23 cellular contexts compared by ENCODE assay signal in genomic region chr15:52505141-52505540, GRCh38. TPM values are rescaled to one million over a fixed set of nuclear protein-coding genes. Genes with fewer than 3 reads are reported as not detected.
A peak's percentile ranks its signal among the peaks of the same experiment; 100 is the strongest.
DNase-seq lines count a peak whose midpoint lies in the region; ATAC-seq and TF ChIP-seq lines count a peak whose summit lies in the region.
"Had no signal": no experiment of that assay in that cellular context is flagged by ENCODE, and none has a peak within 500 bp of the region (broad histone marks: within the 10 kb centered on the region; RNA-seq: fewer than 3 reads in every experiment).

No MANE protein-coding gene starts in this region.

- intact Hi-C loops in CD4-positive, alpha-beta memory T cell (cut with micrococcal nuclease): no loop called here
- intact Hi-C loops in lower lobe of right lung (cut with DNase I): no loop called here

- TF ChIP-seq CTCF in lower lobe of right lung (IDR thresholded peaks at IDR 0.05) (no peak), endothelial cell (IDR thresholded peaks at IDR 0.05; ENCODE audit: unreplicated experiment) (no peak)

- POLR2A ChIA-PET in CD4-positive, alpha-beta memory T cell (lab: Charles Lee; ENCODE audit: partially characterized antibody): interaction anchor here (1.1 to 1.7 kb wide), 3 partner anchors 23 to 25 kb away, joined by 3 to 9 read pairs (median 4); partner anchors contain the start of gene MYO5A

- H3K4me3 Mint-ChIP-seq in CD4-positive, alpha-beta memory T cell: no peak overlapping the region
- no peak overlapping the region for H3K4me3 Mint-ChIP-seq in activated T-helper 17 cell treated with anti-CD3 and anti-CD28 coated beads, Interleukin-2, amount 50 U/mL, for 72 hours
- H3K4me3 Mint-ChIP-seq in endothelial cell (ENCODE audit: unreplicated experiment): no peak overlapping the region
- H3K4me3 Mint-ChIP-seq: activated naive CD8-positive, alpha-beta T cell treated with anti-CD3 and anti-CD28 coated beads, Interleukin-2, amount 50 U/mL, for 24 hours; CD8-positive, alpha-beta T cell; endodermal cell; nephron; T-helper 1 cell treated with Interleukin-12 subunit alpha and Interleukin-12 subunit beta and Interleukin-4 antibody, amounts not matched to agents 30 μg/mL and 1 μg/mL, for 36 hours had no signal

- ATAC-seq in activated T-helper 17 cell treated with anti-CD3 and anti-CD28 coated beads, Interleukin-2, amount 50 U/mL, for 72 hours (replicated peaks): no peak
- no peak for ATAC-seq in lower lobe of right lung
- ATAC-seq: activated naive CD8-positive, alpha-beta T cell treated with anti-CD3 and anti-CD28 coated beads, Interleukin-2, amount 50 U/mL, for 24 hours; CD8-positive, alpha-beta T cell; heart left ventricle; left lung had no signal

- no peaks in the 10 kb centered on the region for H3K9me3 ChIP-seq in CD4-positive, alpha-beta memory T cell (ENCODE audit: control insufficient read depth in 1 of 2, low read length in 2 of 2)
- H3K9me3 ChIP-seq in lower lobe of right lung: no peaks in the 10 kb centered on the region
- H3K9me3 ChIP-seq: heart left ventricle, left lung, SJCRH30, testis had no signal

- H3K4me3 ChIP-seq in CD4-positive, alpha-beta memory T cell (ENCODE audit: low read length in 2 of 2): no peak overlapping the region
- H3K4me3 ChIP-seq in lower lobe of right lung: no peak overlapping the region
- H3K4me3 ChIP-seq: heart left ventricle, left lung, SJCRH30, testis had no signal

- no peak overlapping the region for H3K27ac ChIP-seq in CD4-positive, alpha-beta memory T cell (ENCODE audit: low read depth, low read length)
- H3K27ac ChIP-seq in lower lobe of right lung: no peak overlapping the region
- H3K27ac ChIP-seq: left lung, parathyroid adenoma, SJCRH30, testis had no signal

- peaks cover 38% of the 10 kb centered on the region for H3K4me1 ChIP-seq in CD4-positive, alpha-beta memory T cell (ENCODE audit: insufficient read depth, low read length)
- peaks cover 5% of the 10 kb centered on the region for H3K4me1 ChIP-seq in lower lobe of right lung
- H3K4me1 ChIP-seq: parathyroid adenoma, SJCRH30, testis had no signal

- H3K27ac Mint-ChIP-seq in CD4-positive, alpha-beta memory T cell: peak overlapping the region in 4 of 7 donors; percentile 0 to 62 (median 3)
- H3K27ac Mint-ChIP-seq in activated T-helper 17 cell treated with anti-CD3 and anti-CD28 coated beads, Interleukin-2, amount 50 U/mL, for 72 hours: peak overlapping the region; percentile 16
- H3K27ac Mint-ChIP-seq in endothelial cell (ENCODE audit: unreplicated experiment): no peak overlapping the region
- H3K27ac Mint-ChIP-seq: activated naive CD8-positive, alpha-beta T cell treated with anti-CD3 and anti-CD28 coated beads, Interleukin-2, amount 50 U/mL, for 24 hours; CD8-positive, alpha-beta T cell; endodermal cell; nephron; T-helper 1 cell treated with Interleukin-12 subunit alpha and Interleukin-12 subunit beta and Interleukin-4 antibody, amounts not matched to agents 30 μg/mL and 1 μg/mL, for 36 hours had no signal

- H3K27me3 Mint-ChIP-seq in CD4-positive, alpha-beta memory T cell: no peaks in the 10 kb centered on the region
- no peaks in the 10 kb centered on the region for H3K27me3 Mint-ChIP-seq in activated T-helper 17 cell treated with anti-CD3 and anti-CD28 coated beads, Interleukin-2, amount 50 U/mL, for 72 hours
- no peaks in the 10 kb centered on the region for H3K27me3 Mint-ChIP-seq in endothelial cell (ENCODE audit: unreplicated experiment)
- H3K27me3 Mint-ChIP-seq: activated naive CD8-positive, alpha-beta T cell treated with anti-CD3 and anti-CD28 coated beads, Interleukin-2, amount 50 U/mL, for 24 hours; IgD-negative memory B cell had no signal

- H3K9me3 Mint-ChIP-seq in CD4-positive, alpha-beta memory T cell: no peaks in the 10 kb centered on the region
- no peaks in the 10 kb centered on the region for H3K9me3 Mint-ChIP-seq in activated T-helper 17 cell treated with anti-CD3 and anti-CD28 coated beads, Interleukin-2, amount 50 U/mL, for 72 hours
- no peaks in the 10 kb centered on the region for H3K9me3 Mint-ChIP-seq in endothelial cell (ENCODE audit: unreplicated experiment)
- H3K9me3 Mint-ChIP-seq: activated naive CD8-positive, alpha-beta T cell treated with anti-CD3 and anti-CD28 coated beads, Interleukin-2, amount 50 U/mL, for 24 hours; CD8-positive, alpha-beta T cell; endodermal cell; IgD-negative memory B cell; nephron; T-helper 1 cell treated with Interleukin-12 subunit alpha and Interleukin-12 subunit beta and Interleukin-4 antibody, amounts not matched to agents 30 μg/mL and 1 μg/mL, for 36 hours had no signal

- CTCF ChIA-PET in CD4-positive, alpha-beta memory T cell (lab: Charles Lee; ENCODE audit: partially characterized antibody): no interaction called here

- H3K36me3 Mint-ChIP-seq in CD4-positive, alpha-beta memory T cell: peaks cover 0 to 3% of the 10 kb centered on the region in 2 donors
- peaks cover 6% of the 10 kb centered on the region for H3K36me3 Mint-ChIP-seq in activated T-helper 17 cell treated with anti-CD3 and anti-CD28 coated beads, Interleukin-2, amount 50 U/mL, for 72 hours (ENCODE audit: low read depth)
- no peaks in the 10 kb centered on the region for H3K36me3 Mint-ChIP-seq in endothelial cell (ENCODE audit: low read depth, unreplicated experiment)
- H3K36me3 Mint-ChIP-seq: CD8-positive, alpha-beta T cell had no signal

- peaks cover 39 to 59% (median 47%) of the 10 kb centered on the region in 4 donors for H3K4me1 Mint-ChIP-seq in CD4-positive, alpha-beta memory T cell
- peaks cover 41% of the 10 kb centered on the region for H3K4me1 Mint-ChIP-seq in activated T-helper 17 cell treated with anti-CD3 and anti-CD28 coated beads, Interleukin-2, amount 50 U/mL, for 72 hours
- H3K4me1 Mint-ChIP-seq in endothelial cell (ENCODE audit: unreplicated experiment): no peaks in the 10 kb centered on the region
- H3K4me1 Mint-ChIP-seq: endodermal cell had no signal

- no peaks in the 10 kb centered on the region for H3K36me3 ChIP-seq in CD4-positive, alpha-beta memory T cell (ENCODE audit: insufficient read depth, low read length)
- H3K36me3 ChIP-seq in lower lobe of right lung: no peaks in the 10 kb centered on the region
- H3K36me3 ChIP-seq: heart left ventricle, left lung, SJCRH30 had no signal

- no peaks in the 10 kb centered on the region for H3K27me3 ChIP-seq in CD4-positive, alpha-beta memory T cell (ENCODE audit: insufficient read depth, low read length)
- no peaks in the 10 kb centered on the region for H3K27me3 ChIP-seq in lower lobe of right lung (ENCODE audit: low read depth)
- H3K27me3 ChIP-seq: heart left ventricle, left lung, SJCRH30, testis had no signal

- DNase-seq in CD4-positive, alpha-beta memory T cell: no peak
- peak; percentile 38 for DNase-seq in NOMO-1 treated with dmso at 0.1 percent for 144 hours (lab: John Stamatoyannopoulos, UW; ENCODE audit: unreplicated experiment)
- DNase-seq in lower lobe of right lung: peak; percentile 69
- no peak for DNase-seq in stimulated activated CD4-positive, alpha-beta T cell treated with anti-CD3 and anti-CD28 coated beads, Interleukin-4, amount 100 ng/mL, for 4 hours
- no peak for DNase-seq in endothelial cell (ENCODE audit: low spot score)
- DNase-seq in retina: no peak
- DNase-seq: activated CD4-positive, alpha-beta T cell treated with anti-CD3 and anti-CD28 coated beads, Interleukin-2, amount 50 U/mL, for 4 hours; activated CD8-positive, alpha-beta memory T cell treated with anti-CD3 and anti-CD28 coated beads, Interleukin-2, amount 50 U/mL, for 4 hours; activated effector memory CD4-positive, alpha-beta T cell treated with Interleukin-2 at 50 U/mL for 16 hours; activated naive CD8-positive, alpha-beta T cell treated with anti-CD3 and anti-CD28 coated beads, Interleukin-2, amount 50 U/mL, for 24 hours; CD8-positive, alpha-beta T cell; endodermal cell; left lung; NCI-H1436 treated with DMSO at 0.1 percent for 48 hours; NCI-H510A; SJCRH30; testis had no signal

RNA-seq across cellular contexts. Expression of gene MYO5A, which starts 23.5 kb away (rescaled TPM):
- 10 to 100 TPM; 36.6 to 43.9 TPM for total RNA-seq in CD4-positive, alpha-beta memory T cell
- polyA plus RNA-seq in CD4-positive, alpha-beta memory T cell: 10 to 100 TPM in 1 of 2 donors, 1 to 10 TPM in 1; 3.6 to 14.5 TPM
- 10 to 100 TPM; 33.1 to 59.3 TPM for total RNA-seq in activated T-helper 17 cell treated with anti-CD3 and anti-CD28 coated beads, Interleukin-2, amount 50 U/mL, for 72 hours
- total RNA-seq in lower lobe of right lung (36.1 TPM), endothelial cell (ENCODE audit: unreplicated experiment) (9.1 TPM)

Comparison
In these comparisons a context has a peak if more than half of its experiments do, and no peak if none do; other contexts are left out.
1. DNase-seq: peak in NOMO-1 treated with dmso at 0.1 percent for 144 hours (single experiment) and lower lobe of right lung (single experiment); none in CD4-positive, alpha-beta memory T cell (0 of 5), stimulated activated CD4-positive, alpha-beta T cell treated with anti-CD3 and anti-CD28 coated beads, Interleukin-4, amount 100 ng/mL, for 4 hours (0 of 2), endothelial cell (single experiment) and retina (single experiment).